Comparison of ENCODE assay signal across 19 cellular contexts in genomic region chr4:48409203-48409602, GRCh38.
"Had no signal": no experiment of that assay in that cellular context is flagged by ENCODE, and none has a peak within 500 bp of the region (broad histone marks: within the 10 kb centered on the region; RNA-seq: fewer than 3 reads in every experiment).

No MANE protein-coding gene starts in this region.

- H3K9me3 ChIP-seq: esophagus squamous epithelium, sigmoid colon, spleen, thyroid gland had no signal

- DNase-seq: activated B cell treated with CpG ODN at 0.5 μM for 24 hours; activated CD4-positive, alpha-beta memory T cell treated with anti-CD3 and anti-CD28 coated beads for 36 hours; activated CD4-positive, alpha-beta T cell treated with anti-CD3 and anti-CD28 coated beads for 4 hours; activated T-cell treated with anti-CD3 and anti-CD28 coated beads for 4 hours; aorta; cerebellar nuclear complex; cortex of kidney; effector CD4-positive, alpha-beta T cell; esophagus squamous epithelium; foreskin melanocyte; hypothalamus; occipital lobe; posterior cingulate gyrus; sigmoid colon; spleen; stimulated activated CD4-positive, alpha-beta T cell treated with anti-CD3 and anti-CD28 coated beads, Interleukin-4, amount 100 ng/mL, for 4 hours; thyroid gland had no signal

- H3K4me1 ChIP-seq: sigmoid colon, spleen, thyroid gland had no signal

- H3K36me3 ChIP-seq: thyroid gland had no signal

- H3K27ac ChIP-seq: esophagus squamous epithelium, sigmoid colon, spleen, thyroid gland had no signal

- ATAC-seq: left lobe of liver; stimulated activated memory B cell treated with anti-CD40 and anti-IgM and Interleukin-4, amounts not matched to agents 10 μg/mL and 1 μg/mL and 100 μg/mL, for 72 hours had no signal

- H3K4me3 ChIP-seq: esophagus squamous epithelium, sigmoid colon, spleen, thyroid gland had no signal

- H3K27me3 ChIP-seq: esophagus squamous epithelium, sigmoid colon, spleen, thyroid gland had no signal
